In genomic region chrX:86148594-86148993, GRCh38 we compare ENCODE assay signal across 8 cellular contexts. TPM values are rescaled to one million over a fixed set of nuclear protein-coding genes. Genes with fewer than 3 reads are reported as not detected.
A peak's percentile ranks its signal among the peaks of the same experiment; 100 is the strongest.
DNase-seq lines count a peak whose midpoint lies in the region; ATAC-seq, FAIRE-seq and TF ChIP-seq lines count a peak whose summit lies in the region.

No MANE protein-coding gene starts in this region.

- no peak overlapping the region for H3K23ac ChIP-seq in IMR-90 (ENCODE audit: low read depth, low read length)

- H2BK120ac ChIP-seq in IMR-90 (ENCODE audit: low read depth, low read length), result no peak overlapping the region

- TF ChIP-seq CTCF in CD8-positive, alpha-beta T cell (IDR thresholded peaks at IDR 0.05), result no peak
- TF ChIP-seq CTCF in IMR-90 (conservative IDR thresholded peaks at IDR 0.05; ENCODE audit: low read depth, low read length) (no peak), epithelial cell of proximal tubule (conservative IDR thresholded peaks at IDR 0.05; ENCODE audit: low read depth, low read length) (no peak), ovary (IDR thresholded peaks at IDR 0.05) (no peak)

- H3K27ac Mint-ChIP-seq in CD8-positive, alpha-beta T cell, result no peak overlapping the region

- H3K79me1 ChIP-seq in IMR-90 (ENCODE audit: low read depth in 1 of 2, low read length in 2 of 2), result no peaks in the 10 kb centered on the region

- dilution Hi-C loops in IMR-90 (cut with HindIII; ENCODE audit: low sequenced_read_pairs, unreplicated experiment), result no loop called here

- H2BK20ac ChIP-seq in IMR-90 (ENCODE audit: low read depth, low read length), result no peak overlapping the region

- no peak overlapping the region for H3K27ac ChIP-seq in CD8-positive, alpha-beta T cell (ENCODE audit: low read depth, low read length)
- H3K27ac ChIP-seq in IMR-90 (ENCODE audit: insufficient read depth, low read length) (no peak overlapping the region), ovary (no peak overlapping the region)

- ATAC-seq in CD8-positive, alpha-beta T cell, result no peak
- peak; percentile 4; the same call in 1 of the 2 replicates for ATAC-seq in IMR-90 (ENCODE audit: low read depth)
- ATAC-seq in HG02798 (IDR thresholded peaks at IDR 0.05; ENCODE audit: poor library complexity, unreplicated experiment), result no peak

- no peak for TF ChIP-seq RAD21 in IMR-90 (IDR thresholded peaks at IDR 0.05; ENCODE audit: low read length)

- intact Hi-C loops in CD8-positive, alpha-beta T cell (cut with DNase I, micrococcal nuclease), result no loop called here
- intact Hi-C loops in IMR-90 (cut with micrococcal nuclease) (no loop called here), ovary (cut with DNase I) (no loop called here)

- H4K8ac ChIP-seq in IMR-90 (ENCODE audit: low read depth in 2 of 2, low read length in 2 of 2), result no peak overlapping the region

- H3K9me1 ChIP-seq in IMR-90 (ENCODE audit: insufficient read depth, low read length), result no peaks in the 10 kb centered on the region

- no peak for TF ChIP-seq EP300 in ovary (IDR thresholded peaks at IDR 0.05)

- no peak overlapping the region for H4K5ac ChIP-seq in IMR-90 (ENCODE audit: low read depth, low read length)

- H3K27me3 ChIP-seq in CD8-positive, alpha-beta T cell (ENCODE audit: insufficient read depth, low read length), result peaks cover 8% of the 10 kb centered on the region
- peaks cover 6% of the 10 kb centered on the region for H3K27me3 ChIP-seq in IMR-90 (ENCODE audit: control insufficient read depth, insufficient read depth, low read length)
- H3K27me3 ChIP-seq in ovary, result no peaks in the 10 kb centered on the region

- H3K36me3 Mint-ChIP-seq in CD8-positive, alpha-beta T cell, result no peaks in the 10 kb centered on the region

- peak overlapping the region; percentile 15 for H3K4me2 ChIP-seq in IMR-90 (ENCODE audit: low read depth, low read length)

- H3K4ac ChIP-seq in IMR-90 (ENCODE audit: low read depth, low read length), result no peak overlapping the region

- in situ Hi-C loops in IMR-90 (cut with MboI; ENCODE audit: low sequenced_read_pairs), result no loop called here

- H3K4me1 Mint-ChIP-seq in CD8-positive, alpha-beta T cell (ENCODE audit: low read depth), result peaks cover 11% of the 10 kb centered on the region

- no peak overlapping the region for H2BK5ac ChIP-seq in IMR-90 (ENCODE audit: low read depth, low read length, poor library complexity, severe bottlenecking)

- no peak overlapping the region for H2AK5ac ChIP-seq in IMR-90 (ENCODE audit: low read depth, low read length)

- TF ChIP-seq POLR2A in IMR-90 (IDR thresholded peaks at IDR 0.05; ENCODE audit: low read depth, low read length) (no peak), ovary (IDR thresholded peaks at IDR 0.05) (no peak)

- H2AFZ ChIP-seq in IMR-90 (replicated peaks; ENCODE audit: low read length, poor library complexity), result peak overlapping the region; percentile 74

- H3K4me3 Mint-ChIP-seq in CD8-positive, alpha-beta T cell, result peak overlapping the region; percentile 63

- H3K9me3 ChIP-seq in CD8-positive, alpha-beta T cell (ENCODE audit: low read length), result no peaks in the 10 kb centered on the region
- H3K9me3 ChIP-seq in IMR-90 (ENCODE audit: control insufficient read depth, insufficient read depth, low read length), result no peaks in the 10 kb centered on the region
- no peaks in the 10 kb centered on the region for H3K9me3 ChIP-seq in ovary

- H3K14ac ChIP-seq in IMR-90 (replicated peaks; ENCODE audit: low read depth, low read length), result no peak overlapping the region

- H2BK15ac ChIP-seq in IMR-90 (ENCODE audit: low read depth, low read length), result no peak overlapping the region

- WGBS in IMR-90 (ENCODE audit: extremely low coverage in 2 of 2, insufficient read length in 1 of 2), 2 experiments, result no CpG with 5 or more reads among the region's 23 CpGs
- WGBS in ovary, 3 donors, result 27 to 35% (median 34%) methylated on average over 22 to 23 of the region's 23 CpGs

- no peak for DNase-seq in CD8-positive, alpha-beta T cell
- DNase-seq in IMR-90 (no peak), epithelial cell of proximal tubule (ENCODE audit: low read depth) (no peak), ovary (no peak), NCI-H2196 (lab: John Stamatoyannopoulos, UW; ENCODE audit: unreplicated experiment) (no peak), frontal cortex (ENCODE audit: low spot score in 2 of 2) (no peak), SW480 (ENCODE audit: low spot score) (no peak)

- H4K91ac ChIP-seq in IMR-90 (ENCODE audit: insufficient read depth, low read depth, low read length), result no peak overlapping the region

- H3K18ac ChIP-seq in IMR-90 (ENCODE audit: low read depth, low read length), result no peak overlapping the region

- no peaks in the 10 kb centered on the region for H3K9me3 Mint-ChIP-seq in CD8-positive, alpha-beta T cell

- no peak for FAIRE-seq in frontal cortex (lab: Jason Lieb, UNC)

- POLR2A ChIA-PET in CD8-positive, alpha-beta T cell (lab: Charles Lee), result no interaction called here
- POLR2A ChIA-PET in IMR-90 (lab: Charles Lee; ENCODE audit: unreplicated experiment), result no interaction called here

- H4K20me1 ChIP-seq in IMR-90 (ENCODE audit: insufficient read depth, low read length), result no peaks in the 10 kb centered on the region

- H3K4me3 ChIP-seq in CD8-positive, alpha-beta T cell (ENCODE audit: low read depth, low read length), result no peak overlapping the region
- H3K4me3 ChIP-seq in IMR-90 (ENCODE audit: insufficient read depth, low read depth, low read length) (peak overlapping the region; percentile 35), epithelial cell of proximal tubule (ENCODE audit: low read depth, low read length) (peak overlapping the region; percentile 61), ovary (peak overlapping the region; percentile 41)

- BruUV-seq in IMR-90 (replicated peaks; lab: Mats Ljungman, UMichigan), result no TSS peak

- H2AK9ac ChIP-seq in IMR-90 (replicated peaks; ENCODE audit: low read depth, low read length, poor library complexity), result no peak overlapping the region

- CTCF ChIA-PET in CD8-positive, alpha-beta T cell (lab: Charles Lee), result no interaction called here
- CTCF ChIA-PET in IMR-90 (lab: Yijun Ruan, JAX), result no interaction called here

- H3K27me3 Mint-ChIP-seq in CD8-positive, alpha-beta T cell (ENCODE audit: low read depth), result peaks cover 12% of the 10 kb centered on the region

- H3K36me3 ChIP-seq in CD8-positive, alpha-beta T cell (ENCODE audit: insufficient read depth, low read length), result no peaks in the 10 kb centered on the region
- no peaks in the 10 kb centered on the region for H3K36me3 ChIP-seq in IMR-90 (ENCODE audit: control insufficient read depth, insufficient read depth, low read length)
- H3K36me3 ChIP-seq in ovary, result no peaks in the 10 kb centered on the region

- no peak overlapping the region for H3K9ac ChIP-seq in IMR-90 (ENCODE audit: low read depth, low read length)

- H3K56ac ChIP-seq in IMR-90 (ENCODE audit: extremely low read depth, insufficient read depth, low read length), result no peak overlapping the region

- H3K4me1 ChIP-seq in CD8-positive, alpha-beta T cell (ENCODE audit: insufficient read depth, low read length), result peaks cover 7% of the 10 kb centered on the region
- H3K4me1 ChIP-seq in IMR-90 (ENCODE audit: control insufficient read depth, insufficient read depth, low read length), result no peaks in the 10 kb centered on the region
- peaks cover 3% of the 10 kb centered on the region for H3K4me1 ChIP-seq in ovary (ENCODE audit: insufficient read depth)

TF ChIP-seq in IMR-90, 13 proteins besides CTCF, POLR2A, EP300 and RAD21:
- TF ChIP-seq MAFK (IDR thresholded peaks at IDR 0.05; ENCODE audit: low read depth, low read length) (no peak), CEBPB (IDR thresholded peaks at IDR 0.05; ENCODE audit: low read depth, low read length) (no peak), MAZ (IDR thresholded peaks at IDR 0.05; ENCODE audit: borderline replicate concordance, low read depth, low read length) (no peak), MXI1 (IDR thresholded peaks at IDR 0.05; ENCODE audit: borderline replicate concordance, low read depth, low read length) (no peak), CHD1 (IDR thresholded peaks at IDR 0.05; ENCODE audit: low read depth, low read length) (no peak), FOS (IDR thresholded peaks at IDR 0.05; ENCODE audit: low read depth, low read length) (no peak), ELK1 (IDR thresholded peaks at IDR 0.05; ENCODE audit: borderline replicate concordance, low read depth, low read length) (no peak), SMC3 (IDR thresholded peaks at IDR 0.05; ENCODE audit: low read depth, low read length) (no peak), NFE2L2 (IDR thresholded peaks at IDR 0.05; ENCODE audit: low read depth, low read length) (no peak), RCOR1 (IDR thresholded peaks at IDR 0.05; ENCODE audit: insufficient replicate concordance, low read length) (no peak), BHLHE40 (IDR thresholded peaks at IDR 0.05; ENCODE audit: low read depth, low read length) (no peak), USF2 (IDR thresholded peaks at IDR 0.05; ENCODE audit: low read depth, low read length) (no peak), RFX5 (IDR thresholded peaks at IDR 0.05; ENCODE audit: low read depth, low read length) (no peak)
TF ChIP-seq in IMR-90: peak in this region for 0.

RNA-seq across cellular contexts. Expression of gene DACH2, which starts 0.3 kb away (rescaled TPM):
- not detected for total RNA-seq in CD8-positive, alpha-beta T cell
- total RNA-seq in IMR-90 (2012; rRNA removed) (3.8 and 4.4 TPM in 2 replicates), epithelial cell of proximal tubule (not detected in 2 replicates), ovary (1 to 10 TPM in 4 of 7 donors, under 1 TPM in 3; 0.17 to 4.8 (median 1.0) TPM), frontal cortex (5.7 TPM)
- polyA plus RNA-seq in IMR-90 (2012; rRNA removed) (2.2 and 2.8 TPM in 2 replicates), ovary (under 1 TPM; 0.39 to 0.53 TPM)
- 1.0 and 1.2 TPM in 2 replicates for polyA plus RNA-seq in IMR-90 (2012; cell fraction: cytosol; rRNA removed)
- 1.7 and 4.8 TPM in 2 replicates for polyA plus RNA-seq in IMR-90 (2012; cell fraction: nucleus; rRNA removed; ENCODE audit: low replicate concordance)
